In genomic region chr11:125224391-125225015, GRCh38 we compare ENCODE assay signal across 1 cellular context.
TF ChIP-seq lines count a peak whose summit lies in the region.

No MANE protein-coding gene starts in this region.

TF ChIP-seq in HEK293, 187 proteins besides CTCF, POLR2A, EP300 and RAD21 (continued from another document):
- no peak for TF ChIP-seq ZNF513 (tag by site-specific recombination; IDR thresholded peaks at IDR 0.05)
- no peak for TF ChIP-seq ZNF133 (tag by site-specific recombination; IDR thresholded peaks at IDR 0.05)
